16 cellular contexts compared by ENCODE assay signal in genomic region chr1:212600980-212601379, GRCh38. TPM values are rescaled to one million over a fixed set of nuclear protein-coding genes. Genes with fewer than 3 reads are reported as not detected.
DNase-seq lines count a peak whose midpoint lies in the region; ATAC-seq and TF ChIP-seq lines count a peak whose summit lies in the region.
"Had no signal": no experiment of that assay in that cellular context is flagged by ENCODE, and none has a peak within 500 bp of the region (broad histone marks: within the 10 kb centered on the region; RNA-seq: fewer than 3 reads in every experiment).

No MANE protein-coding gene starts in this region.

- no peak overlapping the region for H3K18ac ChIP-seq in mesenchymal stem cell (ENCODE audit: low read depth in 1 of 2, low read length in 2 of 2)

- no peak overlapping the region for H2AK5ac ChIP-seq in mesenchymal stem cell (ENCODE audit: low read length, severe bottlenecking)

- no peak overlapping the region for H4K8ac ChIP-seq in mesenchymal stem cell (ENCODE audit: low read length)

- H3K14ac ChIP-seq in mesenchymal stem cell (ENCODE audit: low read length in 2 of 2): no peak overlapping the region

- H3K36me3 ChIP-seq in mesenchymal stem cell (ENCODE audit: control insufficient read depth in 1 of 2, insufficient read depth in 2 of 2, low read depth in 1 of 2, low read length in 2 of 2): no peaks in the 10 kb centered on the region

- ATAC-seq in activated T-cell treated with anti-CD3 and anti-CD28 coated beads, Interleukin-2, amount 50 U/mL, for 72 hours (replicated peaks in 1 of 2): peak; percentile 48 to 58
- ATAC-seq: left cardiac atrium, right cardiac atrium had no signal

- WGBS in mesenchymal stem cell: 44% methylated on average over 2 of the region's 2 CpGs

- H3K4me2 ChIP-seq in mesenchymal stem cell (ENCODE audit: low read length, poor library complexity, severe bottlenecking): no peak overlapping the region

- no peak overlapping the region for H4K91ac ChIP-seq in mesenchymal stem cell (ENCODE audit: low read length)

- no peak overlapping the region for H2BK15ac ChIP-seq in mesenchymal stem cell (ENCODE audit: low read depth, poor library complexity, severe bottlenecking)

- H3K4me3 ChIP-seq in mesenchymal stem cell (ENCODE audit: insufficient read depth in 1 of 2, low read depth in 1 of 2, low read length in 2 of 2): no peak overlapping the region

- H2BK120ac ChIP-seq in mesenchymal stem cell (ENCODE audit: low read depth, low read length): no peak overlapping the region

- no peaks in the 10 kb centered on the region for H3K79me1 ChIP-seq in mesenchymal stem cell (replicated peaks; ENCODE audit: low read length, poor library complexity, severe bottlenecking)

- H2AFZ ChIP-seq in mesenchymal stem cell (ENCODE audit: low read depth, low read length): no peak overlapping the region

- H3K27me3 Mint-ChIP-seq in activated T-cell treated with anti-CD3 and anti-CD28 coated beads, Interleukin-2, amount 50 U/mL, for 72 hours (ENCODE audit: low read depth): peaks cover 52% of the 10 kb centered on the region
- H3K27me3 Mint-ChIP-seq in HFFc6 (ENCODE audit: insufficient read depth): peaks cover 42% of the 10 kb centered on the region
- peaks cover 29% of the 10 kb centered on the region for H3K27me3 Mint-ChIP-seq in activated naive CD8-positive, alpha-beta T cell
- H3K27me3 Mint-ChIP-seq in immature natural killer cell (ENCODE audit: low read depth in 3 of 3): peaks cover 8 to 27% (median 11%) of the 10 kb centered on the region in 3 donors

- H3K27ac Mint-ChIP-seq in activated T-cell treated with anti-CD3 and anti-CD28 coated beads, Interleukin-2, amount 50 U/mL, for 72 hours: peak overlapping the region; percentile 69
- H3K27ac Mint-ChIP-seq in HFFc6 (no peak overlapping the region), immature natural killer cell (no peak overlapping the region)
- peak overlapping the region; percentile 55 for H3K27ac Mint-ChIP-seq in activated naive CD8-positive, alpha-beta T cell
- H3K27ac Mint-ChIP-seq: CD4-positive, alpha-beta T cell had no signal

- no peak overlapping the region for H2BK12ac ChIP-seq in mesenchymal stem cell (ENCODE audit: low read length in 2 of 2)

- H2BK5ac ChIP-seq in mesenchymal stem cell (ENCODE audit: low read depth, low read length, poor library complexity, severe bottlenecking): no peak overlapping the region

- peaks cover 65% of the 10 kb centered on the region for H3K4me1 Mint-ChIP-seq in activated T-cell treated with anti-CD3 and anti-CD28 coated beads, Interleukin-2, amount 50 U/mL, for 72 hours (ENCODE audit: low read depth)
- H3K4me1 Mint-ChIP-seq in HFFc6 (ENCODE audit: low read depth) (peaks cover 30% of the 10 kb centered on the region), immature natural killer cell (peaks cover 11 to 16% of the 10 kb centered on the region in 2 donors)
- peaks cover 35% of the 10 kb centered on the region for H3K4me1 Mint-ChIP-seq in activated naive CD8-positive, alpha-beta T cell (ENCODE audit: low read depth)

- peaks cover 4% of the 10 kb centered on the region for H3K9me3 ChIP-seq in mesenchymal stem cell (ENCODE audit: control insufficient read depth, low read length)

- H3K27ac ChIP-seq in mesenchymal stem cell (ENCODE audit: low read length, poor library complexity, severe bottlenecking): no peak overlapping the region

- peak overlapping the region; percentile 47 to 75 for H3K4me3 Mint-ChIP-seq in activated T-cell treated with anti-CD3 and anti-CD28 coated beads, Interleukin-2, amount 50 U/mL, for 72 hours
- H3K4me3 Mint-ChIP-seq in HFFc6: no peak overlapping the region
- no peak overlapping the region for H3K4me3 Mint-ChIP-seq in activated naive CD8-positive, alpha-beta T cell
- no peak overlapping the region for H3K4me3 Mint-ChIP-seq in immature natural killer cell
- H3K4me3 Mint-ChIP-seq: CD4-positive, alpha-beta T cell had no signal

- TF ChIP-seq CTCF in HFFc6 (IDR thresholded peaks at IDR 0.05): no peak

- no peak overlapping the region for H3K9ac ChIP-seq in mesenchymal stem cell (ENCODE audit: low read length)

- H3K9me3 Mint-ChIP-seq in activated T-cell treated with anti-CD3 and anti-CD28 coated beads, Interleukin-2, amount 50 U/mL, for 72 hours: no peaks in the 10 kb centered on the region
- H3K9me3 Mint-ChIP-seq in HFFc6 (no peaks in the 10 kb centered on the region), immature natural killer cell (peaks cover 0 to 2% (median 0%) of the 10 kb centered on the region in 6 donors)
- no peaks in the 10 kb centered on the region for H3K9me3 Mint-ChIP-seq in activated naive CD8-positive, alpha-beta T cell (ENCODE audit: low read depth)
- H3K9me3 Mint-ChIP-seq: CD4-positive, alpha-beta T cell had no signal

- no peaks in the 10 kb centered on the region for H3K36me3 Mint-ChIP-seq in activated T-cell treated with anti-CD3 and anti-CD28 coated beads, Interleukin-2, amount 50 U/mL, for 72 hours (ENCODE audit: insufficient read depth in 2 of 2)
- peaks cover 6% of the 10 kb centered on the region; the same call in 1 of the 2 replicates for H3K36me3 Mint-ChIP-seq in HFFc6 (ENCODE audit: low read depth)
- no peaks in the 10 kb centered on the region for H3K36me3 Mint-ChIP-seq in activated naive CD8-positive, alpha-beta T cell
- H3K36me3 Mint-ChIP-seq in immature natural killer cell: no peaks in the 10 kb centered on the region

- H3K27me3 ChIP-seq in mesenchymal stem cell (ENCODE audit: control insufficient read depth in 1 of 2, insufficient read depth in 1 of 2, low read length in 2 of 2): peaks cover 26 to 54% of the 10 kb centered on the region in 2 experiments

- H3K23ac ChIP-seq in mesenchymal stem cell (ENCODE audit: low read length in 2 of 2): no peak overlapping the region

- peak in 1 of 2 donors; percentile 39 for DNase-seq in activated T-cell treated with anti-CD3 and anti-CD28 coated beads, Interleukin-2, amount 50 U/mL, for 72 hours
- no peak for DNase-seq in activated T-cell treated with anti-CD3 and anti-CD28 coated beads, Interleukin-2, amount 50 U/mL, for 1 hour
- DNase-seq in HFFc6: peak; percentile 11
- DNase-seq in mesenchymal stem cell: peak; percentile 18
- no peak for DNase-seq in pons (ENCODE audit: low spot score)
- DNase-seq in immature natural killer cell: no peak
- DNase-seq in NCI-H146 (lab: John Stamatoyannopoulos, UW): no peak
- DNase-seq: anterior cingulate cortex; CD4-positive, alpha-beta T cell; DMS53; left cardiac atrium; NCI-H1417; NCI-H748 treated with DMSO at 0.1 percent for 48 hours; right cardiac atrium; T-helper 9 cell had no signal

- H3K4me1 ChIP-seq in mesenchymal stem cell (ENCODE audit: control insufficient read depth, insufficient read depth, low read depth, low read length): peaks cover 2% of the 10 kb centered on the region

- H3K4ac ChIP-seq in mesenchymal stem cell (ENCODE audit: low read depth in 1 of 2, low read length in 2 of 2): no peak overlapping the region

RNA-seq across cellular contexts. Expression of gene ATF3, which starts 7.6 kb away (rescaled TPM):
- 100 to 1,000 TPM in 1 of 2 donors, 10 to 100 TPM in 1; 96.3 to 107 TPM for total RNA-seq in activated T-cell treated with anti-CD3 and anti-CD28 coated beads, Interleukin-2, amount 50 U/mL, for 72 hours
- 1 to 10 TPM; 1.9 to 5.5 (median 4.8) TPM for total RNA-seq in HFFc6 (2021; fragmentation: NEBNext Ultra II Directional; extraction: Animal tissue kit (Norgen Biotek cat#: 25700))
- 11.5 TPM for polyA plus RNA-seq in mesenchymal stem cell (2013, experiment 1 of 2)
- polyA plus RNA-seq in mesenchymal stem cell (2013, experiment 2 of 2): 9.7 TPM
- polyA plus RNA-seq in immature natural killer cell: under 1 TPM in 2 of 3 donors, not detected in 1; 0.40 to 0.70 TPM

Comparison
In these comparisons a context has a peak if more than half of its experiments do, and no peak if none do; other contexts are left out.
1. DNase-seq: peak in HFFc6 (single experiment) and mesenchymal stem cell (single experiment); none in activated T-cell treated with anti-CD3 and anti-CD28 coated beads, Interleukin-2, amount 50 U/mL, for 1 hour (single experiment), pons (single experiment), immature natural killer cell (0 of 3) and NCI-H146 (single experiment).
2. H3K27ac Mint-ChIP-seq: peak in activated T-cell treated with anti-CD3 and anti-CD28 coated beads, Interleukin-2, amount 50 U/mL, for 72 hours (single experiment) and activated naive CD8-positive, alpha-beta T cell (single experiment); none in HFFc6 (single experiment) and immature natural killer cell (0 of 6).
3. H3K4me3 Mint-ChIP-seq: peak in activated T-cell treated with anti-CD3 and anti-CD28 coated beads, Interleukin-2, amount 50 U/mL, for 72 hours (2 of 2); none in HFFc6 (single experiment), activated naive CD8-positive, alpha-beta T cell (single experiment) and immature natural killer cell (0 of 5).
4. RNA of gene ATF3, which starts 7.6 kb away (total RNA-seq): 96.3 to 107 TPM in activated T-cell treated with anti-CD3 and anti-CD28 coated beads, Interleukin-2, amount 50 U/mL, for 72 hours; 1.9 to 5.5 TPM in HFFc6; every median in the first group is over 10 times any median in the second.